1 cellular context compared by ENCODE assay signal in the genomic region with DNA sequence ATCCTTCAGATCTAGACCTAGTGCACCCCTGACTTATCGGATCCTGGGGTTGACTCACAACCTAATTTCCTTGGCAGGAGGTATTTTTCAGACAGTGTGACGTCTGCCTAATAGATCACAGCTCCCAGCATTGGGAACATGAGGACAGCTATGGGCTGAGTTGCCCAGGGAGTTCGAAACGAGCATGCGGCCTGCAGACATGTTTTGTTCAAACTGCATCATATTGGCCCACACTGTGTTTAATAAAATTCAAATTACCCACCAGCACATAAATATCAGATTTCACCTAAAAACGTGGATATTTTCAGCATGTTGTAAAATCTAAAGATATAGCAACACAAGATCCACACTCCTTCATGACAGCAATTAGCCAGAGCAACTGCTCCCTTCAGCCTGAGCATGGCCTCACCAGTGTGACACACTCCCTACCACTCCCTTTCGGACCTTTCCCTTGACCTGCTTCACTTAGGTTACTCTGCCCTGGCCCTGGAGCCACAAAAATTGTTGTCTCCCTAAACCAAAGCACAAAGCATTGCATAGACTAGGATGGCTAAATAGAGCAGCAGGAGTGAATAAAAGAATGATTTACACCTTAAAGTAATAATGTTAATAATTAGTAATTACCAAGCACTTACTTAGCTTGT.
TF ChIP-seq lines count a peak whose summit lies in the region.

No MANE protein-coding gene starts in this region.

TF ChIP-seq in K562, 482 proteins besides CTCF, POLR2A, EP300 and RAD21 (continued from another document):
- TF ChIP-seq U2AF1 (optimal IDR thresholded peaks at IDR 0.05; ENCODE audit: low read depth, low read length) (no peak), ZBTB7A (IDR thresholded peaks at IDR 0.05; ENCODE audit: borderline replicate concordance, control insufficient read depth, low read depth, low read length) (no peak), ETV5 (CRISPR knock-in tag; IDR thresholded peaks at IDR 0.05; ENCODE audit: low read depth) (no peak), CHCHD3 (CRISPR knock-in tag; IDR thresholded peaks at IDR 0.05) (no peak), ZNF239 (CRISPR knock-in tag; IDR thresholded peaks at IDR 0.05) (no peak), FIP1L1 (IDR thresholded peaks at IDR 0.05; ENCODE audit: low read depth, low read length, poor library complexity, severe bottlenecking) (no peak), ZNF3 (CRISPR knock-in tag; IDR thresholded peaks at IDR 0.05) (no peak), MCM5 (IDR thresholded peaks at IDR 0.05; ENCODE audit: low read depth) (no peak), ADNP (tag; IDR thresholded peaks at IDR 0.05) (no peak)
- TF ChIP-seq, protein P1, sequence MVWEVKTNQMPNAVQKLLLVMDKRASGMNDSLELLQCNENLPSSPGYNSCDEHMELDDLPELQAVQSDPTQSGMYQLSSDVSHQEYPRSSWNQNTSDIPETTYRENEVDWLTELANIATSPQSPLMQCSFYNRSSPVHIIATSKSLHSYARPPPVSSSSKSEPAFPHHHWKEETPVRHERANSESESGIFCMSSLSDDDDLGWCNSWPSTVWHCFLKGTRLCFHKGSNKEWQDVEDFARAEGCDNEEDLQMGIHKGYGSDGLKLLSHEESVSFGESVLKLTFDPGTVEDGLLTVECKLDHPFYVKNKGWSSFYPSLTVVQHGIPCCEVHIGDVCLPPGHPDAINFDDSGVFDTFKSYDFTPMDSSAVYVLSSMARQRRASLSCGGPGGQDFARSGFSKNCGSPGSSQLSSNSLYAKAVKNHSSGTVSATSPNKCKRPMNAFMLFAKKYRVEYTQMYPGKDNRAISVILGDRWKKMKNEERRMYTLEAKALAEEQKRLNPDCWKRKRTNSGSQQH (CRISPR knock-in tag; IDR thresholded peaks at IDR 0.05) = no peak
- TF ChIP-seq, protein P2, sequence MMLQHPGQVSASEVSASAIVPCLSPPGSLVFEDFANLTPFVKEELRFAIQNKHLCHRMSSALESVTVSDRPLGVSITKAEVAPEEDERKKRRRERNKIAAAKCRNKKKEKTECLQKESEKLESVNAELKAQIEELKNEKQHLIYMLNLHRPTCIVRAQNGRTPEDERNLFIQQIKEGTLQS (IDR thresholded peaks at IDR 0.05) = no peak
- TF ChIP-seq, protein P2 (CRISPR knock-in tag; conservative IDR thresholded peaks at IDR 0.05) = no peak
